ENCODE assay signal across 8 cellular contexts in the genomic region with DNA sequence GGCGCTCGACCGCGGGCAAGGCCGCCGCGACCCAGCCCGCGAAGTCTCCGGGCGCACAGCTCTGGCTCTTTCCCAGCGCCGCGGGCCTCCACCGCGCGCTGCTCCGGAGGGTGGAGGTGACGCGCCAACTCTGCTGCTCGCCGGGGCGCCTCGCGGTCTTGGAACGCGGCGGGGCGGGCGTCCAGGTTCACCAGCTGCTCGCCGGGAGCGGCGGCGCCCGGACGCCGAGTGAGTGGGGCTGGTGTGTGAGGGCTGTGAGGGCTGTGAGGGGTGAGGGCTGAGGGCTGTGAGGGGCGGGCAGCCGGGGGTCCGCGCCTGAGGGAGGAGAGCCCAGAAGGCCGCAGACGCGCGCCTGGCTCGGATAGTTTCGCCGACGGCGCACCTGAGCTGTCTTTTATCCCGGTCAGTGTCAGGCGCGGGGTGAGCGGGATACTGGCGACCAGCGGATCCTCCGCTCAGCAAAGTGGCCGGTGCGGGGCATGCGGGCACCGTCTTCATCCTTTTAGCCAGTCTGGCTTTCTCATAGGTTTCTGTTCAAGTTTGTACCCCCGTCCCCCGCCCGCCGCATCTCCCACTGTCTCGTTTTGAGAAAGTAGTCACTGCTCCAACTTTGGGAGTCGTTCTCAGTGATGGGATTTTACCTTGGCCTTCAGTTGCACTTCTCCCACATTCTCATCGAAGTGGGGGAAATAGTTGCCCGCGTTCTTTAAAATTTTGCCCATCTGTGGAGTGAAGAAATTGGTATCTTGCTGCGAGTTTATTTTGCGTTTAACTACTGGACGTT. TPM values are rescaled to one million over a fixed set of nuclear protein-coding genes. Genes with fewer than 3 reads are reported as not detected.
DNase-seq lines count a peak whose midpoint lies in the region; ATAC-seq, FAIRE-seq and TF ChIP-seq lines count a peak whose summit lies in the region.

No MANE protein-coding gene starts in this region.

- no peaks in the 10 kb centered on the region for H3K9me2 ChIP-seq in PC-9 (ENCODE audit: insufficient read depth)

- CTCF ChIA-PET in PC-9 (lab: Charles Lee) = interaction anchor here (0.6 to 1.3 kb wide), 2 partner anchors 21 to 238 kb away, joined by 3 read pairs; no protein-coding TSS in a partner anchor
- CTCF ChIA-PET in GM12878 (lab: Yijun Ruan, JAX) = interaction anchor here (0.7 to 5.7 kb wide), 16 partner anchors 10 to 238 kb away, joined by 3 to 41 read pairs (median 4); partner anchors contain the start of gene HERC6

- in situ Hi-C loops in GM12878 (cut with MboI) = no loop called here

- H3K4me3 ChIP-seq in PC-9 = peak overlapping the region; percentile 56; the same call in 1 of the 2 replicates
- H3K4me3 ChIP-seq in GM12878 = peak overlapping the region; percentile 60

- H3K4me2 ChIP-seq in PC-9 (peak overlapping the region; percentile 70), GM12878 (ENCODE audit: control insufficient read depth, insufficient read depth) (peak overlapping the region; percentile 78)

- no peak for TF ChIP-seq RAD21 in GM12878 (IDR thresholded peaks at IDR 0.05; ENCODE audit: insufficient read depth, low read depth, low read length)

- intact Hi-C loops in PC-9 (cut with micrococcal nuclease; ENCODE audit: unreplicated experiment) = loop anchor here (2.0 to 5.0 kb wide), 2 partner anchors 60 to 173 kb away; partner anchors contain the start of gene PPM1K
- intact Hi-C loops in GM12878 (cut with micrococcal nuclease; ENCODE audit: unreplicated experiment) = loop anchor here (1.0 to 2.0 kb wide), 2 partner anchors 78 to 173 kb away; partner anchors contain the start of gene PPM1K

- H3K9ac ChIP-seq in GM12878 (ENCODE audit: control insufficient read depth, insufficient read depth, low read length) = peak overlapping the region; percentile 94

- SMC1A ChIA-PET in GM12878 (lab: Charles Lee; ENCODE audit: uncharacterized antibody, unreplicated experiment) = interaction anchor here (0.6 to 4.3 kb wide), 17 partner anchors 8 to 264 kb away, joined by 3 to 19 read pairs (median 4); partner anchors contain the start of gene HERC6

- ATAC-seq in HG02642 (IDR thresholded peaks at IDR 0.05; ENCODE audit: poor library complexity, unreplicated experiment) = peak; percentile 45
- ATAC-seq in GM12878 = peak; percentile 57

- no peak for TF ChIP-seq POLR2A in GM12878 (IDR thresholded peaks at IDR 0.05; ENCODE audit: low read depth, low read length)

- BruUV-seq in PC-9 (replicated peaks; lab: Mats Ljungman, UMichigan) = no TSS peak
- BruUV-seq in GM12878 (replicated peaks; lab: Mats Ljungman, UMichigan) = no TSS peak

- DNase-seq in NCI-H2081 (lab: John Stamatoyannopoulos, UW) (peak; percentile 4 to 31), NCI-H2081 treated with DMSO at 0.1 percent for 48 hours (lab: John Stamatoyannopoulos, UW) (no peak), PC-9 (peak in 1 of 2 experiments; percentile 35), GM12878 (ENCODE audit: low read depth, low spot score) (no peak), islet precursor cell (peak; percentile 80), AML-193 (lab: John Stamatoyannopoulos, UW) (no peak)
- peak; percentile 15 to 16 for DNase-seq in stimulated activated CD4-positive, alpha-beta T cell treated with anti-CD3 and anti-CD28 coated beads, Interleukin-15, amount 100 ng/mL, for 1 hour (ENCODE audit: low read depth in 1 of 2, low spot score in 1 of 2)

- TF ChIP-seq EP300 in GM12878 (IDR thresholded peaks at IDR 0.05; ENCODE audit: borderline replicate concordance in 1 of 2, control insufficient read depth in 1 of 2, low read depth in 2 of 2, low read length in 2 of 2) = no peak

- H3K79me2 ChIP-seq in PC-9 (ENCODE audit: low read depth) (no peaks in the 10 kb centered on the region), GM12878 (ENCODE audit: control insufficient read depth, insufficient read depth, low read length) (peaks cover 50% of the 10 kb centered on the region)

- H3F3A ChIP-seq in PC-9 (ENCODE audit: insufficient read depth, low read depth) = no peaks in the 10 kb centered on the region; the same call in 1 of the 2 replicates

- no peaks in the 10 kb centered on the region for H4K20me1 ChIP-seq in PC-9 (ENCODE audit: insufficient read depth)
- H4K20me1 ChIP-seq in GM12878 (ENCODE audit: control insufficient read depth, insufficient read depth) = no peaks in the 10 kb centered on the region

- RAD21 ChIA-PET in GM12878 (lab: Charles Lee; ENCODE audit: unreplicated experiment) = interaction anchor here (0.6 to 4.4 kb wide), 22 partner anchors 13 to 1066 kb away, joined by 3 to 32 read pairs (median 4); partner anchors contain the start of genes HERC6, HSD17B11, PPM1K and PYURF

- H3K9me3 ChIP-seq in PC-9 (ENCODE audit: insufficient read depth, low read depth) = no peaks in the 10 kb centered on the region
- H3K9me3 ChIP-seq in GM12878 (replicated peaks; ENCODE audit: control insufficient read depth, insufficient read depth, low read length) = peaks cover 6% of the 10 kb centered on the region; the same call in 2 of the 3 replicates

- TF ChIP-seq CTCF in PC-9 (conservative IDR thresholded peaks at IDR 0.05) = no peak
- no peak for TF ChIP-seq CTCF in GM12878 (IDR thresholded peaks at IDR 0.05 in 2 of 3, conservative IDR thresholded peaks at IDR 0.05 in 1 of 3; ENCODE audit: control insufficient read depth in 2 of 3, extremely low read depth in 1 of 3, insufficient read depth in 1 of 3, low read depth in 3 of 3, low read length in 3 of 3)

- no peak for FAIRE-seq in GM12878 (lab: Jason Lieb, UNC)

- H2AFZ ChIP-seq in PC-9 = peak overlapping the region; percentile 82
- H2AFZ ChIP-seq in GM12878 (ENCODE audit: control insufficient read depth, low read depth, low read length) = peak overlapping the region; percentile 95

- H3K27ac ChIP-seq in PC-9 = no peak overlapping the region
- H3K27ac ChIP-seq in GM12878 (ENCODE audit: control insufficient read depth, insufficient read depth) = peak overlapping the region; percentile 97

- H3K4me1 ChIP-seq in PC-9 (replicated peaks; ENCODE audit: insufficient read depth) (no peaks in the 10 kb centered on the region), GM12878 (ENCODE audit: control insufficient read depth, insufficient read depth, low read length) (peaks cover 11% of the 10 kb centered on the region)

- POLR2A ChIA-PET in PC-9 (lab: Charles Lee; ENCODE audit: unreplicated experiment) (interaction anchor here (0.6 kb wide), 1 partner anchor 137 kb away, joined by 5 read pairs; no protein-coding TSS in a partner anchor), GM12878 (lab: Charles Lee) (interaction anchor here (0.6 to 3.7 kb wide), 11 partner anchors 11 to 283 kb away, joined by 3 to 39 read pairs (median 4); partner anchors contain the start of genes HERC6, PPM1K and PYURF)

- WGBS in GM12878 (ENCODE audit: insufficient coverage, insufficient replicate concordance, low lambda C conversion rate, missing lambda C conversion rate) = 21% methylated on average over 71 of the region's 74 CpGs

- no peaks in the 10 kb centered on the region for H3K27me3 ChIP-seq in PC-9 (ENCODE audit: insufficient read depth, low read depth)
- no peaks in the 10 kb centered on the region for H3K27me3 ChIP-seq in GM12878 (replicated peaks in 1 of 2; ENCODE audit: control insufficient read depth in 2 of 2, insufficient read depth in 2 of 2, low read length in 1 of 2)

- no peaks in the 10 kb centered on the region for H3K36me3 ChIP-seq in PC-9 (ENCODE audit: low read depth)
- H3K36me3 ChIP-seq in GM12878 (ENCODE audit: control insufficient read depth in 2 of 2, insufficient read depth in 2 of 2, low read length in 1 of 2) = peaks cover 0 to 7% of the 10 kb centered on the region in 2 experiments; a peak in 1 of 4 replicates

TF ChIP-seq in GM12878, 131 proteins besides CTCF, POLR2A, EP300 and RAD21 (continues in another document):
- TF ChIP-seq, protein P1, sequence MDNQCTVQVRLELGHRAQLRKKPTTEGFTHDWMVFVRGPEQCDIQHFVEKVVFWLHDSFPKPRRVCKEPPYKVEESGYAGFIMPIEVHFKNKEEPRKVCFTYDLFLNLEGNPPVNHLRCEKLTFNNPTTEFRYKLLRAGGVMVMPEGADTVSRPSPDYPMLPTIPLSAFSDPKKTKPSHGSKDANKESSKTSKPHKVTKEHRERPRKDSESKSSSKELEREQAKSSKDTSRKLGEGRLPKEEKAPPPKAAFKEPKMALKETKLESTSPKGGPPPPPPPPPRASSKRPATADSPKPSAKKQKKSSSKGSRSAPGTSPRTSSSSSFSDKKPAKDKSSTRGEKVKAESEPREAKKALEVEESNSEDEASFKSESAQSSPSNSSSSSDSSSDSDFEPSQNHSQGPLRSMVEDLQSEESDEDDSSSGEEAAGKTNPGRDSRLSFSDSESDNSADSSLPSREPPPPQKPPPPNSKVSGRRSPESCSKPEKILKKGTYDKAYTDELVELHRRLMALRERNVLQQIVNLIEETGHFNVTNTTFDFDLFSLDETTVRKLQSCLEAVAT (IDR thresholded peaks at IDR 0.05) = peak; percentile 87
- 0 out of 2 replicates have a peak, but pooled peaks have one; percentile 19 for TF ChIP-seq ZNF217 (IDR thresholded peaks at IDR 0.05)

RNA-seq across cellular contexts. Expression of gene HERC5, which starts 0.6 kb away (rescaled TPM):
- 3.6 and 4.6 TPM in 2 replicates for total RNA-seq in PC-9 (2021)
- total RNA-seq in GM12878 (2013; cell fraction: nucleolus; rRNA removed) = 30.6 and 33.0 TPM in 2 replicates
- 25.5 and 33.6 TPM in 2 replicates for total RNA-seq in GM12878 (2014; rRNA removed)
- 32.6 and 34.7 TPM in 2 replicates for total RNA-seq in GM12878 (2014; rRNA removed; fragmentation: Illumina TruSeq; extraction: Trizol)
- total RNA-seq in GM12878 (2021) = 20.0 and 22.5 TPM in 2 replicates
- 10.3 TPM for polyA plus RNA-seq in GM12878 (2011; ENCODE audit: low read depth)
- polyA plus RNA-seq in GM12878 (2011; rRNA removed) = 60.7 and 110 TPM in 2 replicates
- 21.4 and 22.0 TPM in 2 replicates for polyA plus RNA-seq in GM12878 (2011; cell fraction: cytosol; rRNA removed)
- polyA plus RNA-seq in GM12878 (2011; cell fraction: nucleus; rRNA removed) = 37.7 and 40.5 TPM in 2 replicates
- polyA plus RNA-seq in GM12878 (2012) = 15.9 and 20.5 TPM in 2 replicates
- 28.6 and 38.1 TPM in 2 replicates for polyA plus RNA-seq in GM12878 (2014; fragmentation: Illumina TruSeq; extraction: Trizol)
- 10 to 100 TPM; 12.5 to 18.6 TPM for polyA plus RNA-seq in GM12878 (2014; fragmentation: Nextera tagmentation; extraction: Ambion mirVana)
- 14.7 and 19.2 TPM in 2 replicates for polyA plus RNA-seq in GM12878 (2014; rRNA removed)
- 10 to 100 TPM; 24.7 to 27.9 TPM for polyA plus RNA-seq in GM12878 (2016; fragmentation: Nextera tagmentation; extraction: Ambion mirVana)
- 52.0 and 56.8 TPM in 2 replicates for polyA minus RNA-seq in GM12878 (2011; rRNA and poly(A)+ RNA removed)
- 18.5 and 23.0 TPM in 2 replicates for polyA minus RNA-seq in GM12878 (2011; cell fraction: cytosol; rRNA and poly(A)+ RNA removed)
- 24.9 and 38.4 TPM in 2 replicates for polyA minus RNA-seq in GM12878 (2011; cell fraction: nucleus; rRNA and poly(A)+ RNA removed)

Comparison
In these comparisons a context has a peak if more than half of its experiments do, and no peak if none do; other contexts are left out.
1. DNase-seq: peak in NCI-H2081 (2 of 2), islet precursor cell (single experiment) and stimulated activated CD4-positive, alpha-beta T cell treated with anti-CD3 and anti-CD28 coated beads, Interleukin-15, amount 100 ng/mL, for 1 hour (2 of 2); none in NCI-H2081 treated with DMSO at 0.1 percent for 48 hours (single experiment), GM12878 (single experiment) and AML-193 (0 of 2).